Comparison of ENCODE assay signal across 8 cellular contexts in the genomic region with DNA sequence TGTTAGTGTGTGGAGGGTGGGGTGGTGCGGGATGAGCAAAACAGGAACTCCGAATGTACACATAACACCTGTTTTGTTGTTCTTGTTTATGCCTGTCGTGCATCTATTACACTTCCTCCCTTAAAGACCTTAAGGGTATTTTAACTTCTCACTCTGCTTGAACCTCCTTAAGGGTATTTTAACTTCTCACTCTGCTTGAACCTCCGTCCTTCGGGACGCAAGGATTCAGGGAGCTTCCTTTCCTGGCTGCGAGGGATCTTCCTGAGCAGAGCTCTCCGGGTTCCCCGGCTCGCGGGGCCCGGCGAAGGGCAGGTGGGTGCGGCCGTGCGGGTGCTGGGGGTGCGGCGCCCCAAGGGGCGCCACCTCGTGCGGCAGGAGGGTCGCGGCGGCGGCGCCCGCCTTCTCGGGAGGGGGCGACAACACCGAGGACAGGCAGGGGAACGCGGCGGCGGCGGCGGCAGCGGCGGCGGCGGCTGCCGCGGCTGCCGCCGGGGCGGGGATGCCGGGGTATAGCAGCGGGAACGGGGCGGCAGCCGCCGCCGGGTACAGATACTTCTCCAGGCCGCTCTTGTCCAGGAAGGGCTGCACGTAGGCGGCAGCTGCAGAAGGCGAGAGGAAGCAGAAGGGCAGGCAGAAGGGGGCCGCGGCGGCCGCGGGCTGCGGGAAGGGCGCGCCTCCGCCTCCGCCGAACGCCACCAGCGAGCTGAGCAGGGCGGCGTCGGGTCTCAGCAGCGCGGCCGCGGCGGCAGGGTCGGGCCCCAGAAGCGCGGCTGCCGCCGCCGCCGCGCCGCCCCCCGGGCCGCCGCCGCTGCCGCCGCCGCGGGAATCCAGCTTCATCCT. TPM values are rescaled to one million over a fixed set of nuclear protein-coding genes. Genes with fewer than 3 reads are reported as not detected.
DNase-seq lines count a peak whose midpoint lies in the region; ATAC-seq, FAIRE-seq and TF ChIP-seq lines count a peak whose summit lies in the region.

No MANE protein-coding gene starts in this region.

- H3K9ac ChIP-seq in H1 (replicated peaks in 1 of 4; ENCODE audit: extremely low read depth in 1 of 4, low read depth in 3 of 4, low read length in 3 of 4) (peak overlapping the region in 1 of 4 experiments; percentile 53; a peak in 1 of 7 replicates), mucosa of rectum (ENCODE audit: low read depth in 1 of 2, low read length in 2 of 2) (peak overlapping the region; percentile 70 to 76)

- H3K79me2 ChIP-seq in H1 (ENCODE audit: control insufficient read depth in 1 of 2, insufficient read depth in 2 of 2, low read length in 2 of 2) = no peaks in the 10 kb centered on the region

- H3K4me3 ChIP-seq in HL-60 (replicated peaks; ENCODE audit: insufficient read depth, low read length) = peak overlapping the region; percentile 46
- H3K4me3 ChIP-seq in WI38 (ENCODE audit: low read depth, low read length) = peak overlapping the region; percentile 62
- H3K4me3 ChIP-seq in H1 (ENCODE audit: extremely low read depth in 1 of 4, insufficient read depth in 2 of 4, low read depth in 3 of 4, low read length in 4 of 4) = peak overlapping the region; percentile 31 to 60 (median 44)
- peak overlapping the region; percentile 84 to 90 for H3K4me3 ChIP-seq in mucosa of rectum (ENCODE audit: low read length in 2 of 2)
- peak overlapping the region; percentile 96 to 97 for H3K4me3 ChIP-seq in aorta (ENCODE audit: low read length in 2 of 2)

- H2BK12ac ChIP-seq in H1 (ENCODE audit: low read depth, low read length) = no peak overlapping the region

- H3K27ac ChIP-seq in HL-60 (replicated peaks) (no peak overlapping the region), H1 (ENCODE audit: low read depth, low read length) (no peak overlapping the region), mucosa of rectum (ENCODE audit: low read depth in 2 of 2, low read length in 2 of 2) (peak overlapping the region; percentile 69 to 95), aorta (ENCODE audit: low read depth in 1 of 2, low read length in 2 of 2) (peak overlapping the region; percentile 68 to 90)

- intact Hi-C loops in aorta (cut with DNase I) = loop anchor here (5.0 to 10.0 kb wide), 3 partner anchors 75 to 303 kb away; partner anchors contain the start of gene SSPN (in 1 of the 2)

- H2BK20ac ChIP-seq in H1 (ENCODE audit: low read length) = no peak overlapping the region

- H4K20me1 ChIP-seq in H1 (replicated peaks in 1 of 2; ENCODE audit: control insufficient read depth in 1 of 2, insufficient read depth in 2 of 2, low read length in 2 of 2) = no peaks in the 10 kb centered on the region

- TF ChIP-seq CTCF in HL-60 (IDR thresholded peaks at IDR 0.05; ENCODE audit: insufficient read depth, low read length) (no peak), WI38 (IDR thresholded peaks at IDR 0.05; ENCODE audit: low read depth, low read length) (no peak), H1 (IDR thresholded peaks at IDR 0.05; ENCODE audit: control extremely low read depth in 1 of 3, insufficient read depth in 1 of 3, low read depth in 1 of 3, low read length in 3 of 3) (no peak)

- peaks cover 22% of the 10 kb centered on the region; the same call in 1 of the 2 replicates for H3K23me2 ChIP-seq in H1 (ENCODE audit: low read depth, low read length)

- TF ChIP-seq EP300 in H1 (IDR thresholded peaks at IDR 0.05; ENCODE audit: borderline replicate concordance in 1 of 2, low read depth in 2 of 2, low read length in 2 of 2) = no peak

- no peak overlapping the region for H3K14ac ChIP-seq in H1 (ENCODE audit: insufficient read length)

- no peak for ATAC-seq in aorta (ENCODE audit: low FRiP score)
- no peak for ATAC-seq in GM21367 (IDR thresholded peaks at IDR 0.05; ENCODE audit: unreplicated experiment)

- WGBS in H1 (ENCODE audit: extremely low coverage in 1 of 2, insufficient coverage in 1 of 2, insufficient read length in 1 of 2, insufficient replicate concordance in 2 of 2, low coverage in 1 of 2, low lambda C conversion rate in 2 of 2, missing lambda C conversion rate in 1 of 2), 2 experiments = 2% methylated on average over 51 of the region's 94 CpGs; no CpG with 5 or more reads in 1 of the 2 experiments
- WGBS in aorta, 2 donors = 1 to 3% methylated on average over 36 to 94 of the region's 94 CpGs

- CTCF ChIA-PET in H1 (lab: Charles Lee; ENCODE audit: partially characterized antibody) = interaction anchor here (0.5 to 1.9 kb wide), 17 partner anchors 8 to 762 kb away, joined by 3 to 8 read pairs (median 3); no protein-coding TSS in a partner anchor

- H4K8ac ChIP-seq in H1 (ENCODE audit: extremely low read depth, insufficient read depth, low read length) = no peak overlapping the region; the same call in 1 of the 2 replicates

- H4K5ac ChIP-seq in H1 (ENCODE audit: insufficient read length, low read depth, low read length) = no peak overlapping the region

- H3K4ac ChIP-seq in H1 (replicated peaks; ENCODE audit: insufficient read length, low read depth, low read length) = no peak overlapping the region

- no peak overlapping the region for H2BK5ac ChIP-seq in H1 (ENCODE audit: low read depth, low read length)

- H2AK5ac ChIP-seq in H1 (ENCODE audit: low read depth, low read length) = no peak overlapping the region

- H3K27me3 ChIP-seq in HL-60 (ENCODE audit: insufficient read depth, poor library complexity, severe bottlenecking) = peaks cover 32% of the 10 kb centered on the region
- peaks cover 34 to 65% (median 52%) of the 10 kb centered on the region in 4 experiments for H3K27me3 ChIP-seq in H1 (replicated peaks in 1 of 4; ENCODE audit: control insufficient read depth in 3 of 4, extremely low read depth in 1 of 4, insufficient read depth in 3 of 4, low read length in 3 of 4)
- peaks cover 0 to 5% of the 10 kb centered on the region in 2 donors for H3K27me3 ChIP-seq in mucosa of rectum (ENCODE audit: control insufficient read depth in 2 of 2, insufficient read depth in 2 of 2, low read length in 2 of 2)
- H3K27me3 ChIP-seq in aorta (ENCODE audit: control insufficient read depth in 1 of 2, insufficient read depth in 2 of 2, low read length in 1 of 2) = no peaks in the 10 kb centered on the region

- H2AFZ ChIP-seq in H1 (ENCODE audit: low read length) = no peak overlapping the region; the same call in 1 of the 2 replicates

- H3K79me1 ChIP-seq in H1 (ENCODE audit: low read depth, low read length) = no peaks in the 10 kb centered on the region

- H4K91ac ChIP-seq in H1 (replicated peaks; ENCODE audit: insufficient read length, low read length) = no peak overlapping the region

- H2BK120ac ChIP-seq in H1 (replicated peaks; ENCODE audit: low read depth, low read length) = no peak overlapping the region

- no peak overlapping the region for H3K23ac ChIP-seq in H1 (ENCODE audit: insufficient read length)

- H3K9me3 ChIP-seq in H1 (ENCODE audit: insufficient read depth in 2 of 2, low read depth in 1 of 2, low read length in 1 of 2) (no peaks in the 10 kb centered on the region), mucosa of rectum (ENCODE audit: control insufficient read depth in 2 of 2, low read length in 2 of 2) (no peaks in the 10 kb centered on the region), aorta (ENCODE audit: control insufficient read depth, low read length) (no peaks in the 10 kb centered on the region)

- no peak overlapping the region for H2BK15ac ChIP-seq in H1 (ENCODE audit: low read length)

- H3K4me1 ChIP-seq in H1 (replicated peaks in 1 of 4; ENCODE audit: control insufficient read depth in 3 of 4, insufficient read depth in 4 of 4, low read length in 3 of 4) (peaks cover 0 to 14% (median 7%) of the 10 kb centered on the region in 4 experiments; a peak in 6 of 7 replicates), mucosa of rectum (ENCODE audit: control insufficient read depth in 2 of 2, insufficient read depth in 2 of 2, low read length in 2 of 2) (peaks cover 17 to 19% of the 10 kb centered on the region in 2 donors), aorta (ENCODE audit: control insufficient read depth in 1 of 2, insufficient read depth in 2 of 2, low read length in 2 of 2) (no peaks in the 10 kb centered on the region)

- TF ChIP-seq RAD21 in H1 (IDR thresholded peaks at IDR 0.05 in 1 of 2, conservative IDR thresholded peaks at IDR 0.05 in 1 of 2; ENCODE audit: low read depth in 2 of 2, low read length in 2 of 2) = no peak

- POLR2A ChIA-PET in H1 (lab: Charles Lee; ENCODE audit: partially characterized antibody) = interaction anchor here (0.6 to 4.7 kb wide), 6 partner anchors 7 to 73 kb away, joined by 3 to 42 read pairs (median 4); partner anchors contain the start of gene SSPN

- no peak for TF ChIP-seq POLR2A in H1 (IDR thresholded peaks at IDR 0.05; ENCODE audit: control extremely low read depth in 1 of 2, low read depth in 2 of 2, low read length in 2 of 2)

- H3K18ac ChIP-seq in H1 (ENCODE audit: extremely low read depth, low read length) = no peak overlapping the region

- FAIRE-seq in H1 (lab: Jason Lieb, UNC) = no peak

- H3K4me2 ChIP-seq in H1 (ENCODE audit: insufficient read depth in 1 of 2, low read depth in 2 of 2, low read length in 2 of 2) = peak overlapping the region; percentile 84 to 85

- H3K36me3 ChIP-seq in H1 (ENCODE audit: control insufficient read depth in 2 of 4, insufficient read depth in 4 of 4, low read length in 3 of 4) (peaks cover 0 to 5% (median 0%) of the 10 kb centered on the region in 4 experiments; a peak in 1 of 8 replicates), mucosa of rectum (ENCODE audit: control insufficient read depth in 2 of 2, insufficient read depth in 2 of 2, low read length in 2 of 2) (no peaks in the 10 kb centered on the region), aorta (ENCODE audit: control insufficient read depth in 1 of 2, insufficient read depth in 2 of 2, low read length in 1 of 2) (no peaks in the 10 kb centered on the region)

- DNase-seq in NCI-H146 (lab: John Stamatoyannopoulos, UW) = peak; percentile 56
- DNase-seq in NCI-H146 treated with DMSO at 0.1 percent for 48 hours (lab: John Stamatoyannopoulos, UW; ENCODE audit: unreplicated experiment) = no peak
- peak in 1 of 2 experiments; percentile 52 for DNase-seq in HL-60 (ENCODE audit: low read depth in 1 of 2, low spot score in 1 of 2)
- peak in 1 of 2 experiments; percentile 63 for DNase-seq in H1 (ENCODE audit: low read depth in 1 of 2, low spot score in 2 of 2)
- DNase-seq in aorta = peak; percentile 60 to 80

- H3K56ac ChIP-seq in H1 (replicated peaks; ENCODE audit: insufficient read length, low read depth, low read length) = no peak overlapping the region

TF ChIP-seq in H1, 55 proteins besides CTCF, POLR2A, EP300 and RAD21 (continues in another document):
- TF ChIP-seq GTF2F1 (IDR thresholded peaks at IDR 0.05; ENCODE audit: borderline replicate concordance, low read depth, low read length) = no peak

RNA-seq across cellular contexts. Expression of gene BHLHE41, which starts 2.8 kb away (rescaled TPM):
- 1.6 and 3.4 TPM in 2 replicates for total RNA-seq in H1 (2021; fragmentation: NEBNext Ultra II Directional; extraction: Animal tissue kit (Norgen Biotek cat#: 25700))
- 0.58 and 1.1 TPM in 2 replicates for polyA plus RNA-seq in H1 (2011; rRNA removed)
- polyA plus RNA-seq in H1 (2011; cell fraction: cytosol; rRNA removed) = 0.49 TPM
- 2.5 TPM for polyA plus RNA-seq in H1 (2011; cell fraction: nucleus; rRNA removed)
- polyA plus RNA-seq in H1 (2012, experiment 1 of 2) = 0.73 to 2.2 TPM (median 0.84 TPM) in 4 replicates
- 0.09 TPM for polyA plus RNA-seq in H1 (2012, experiment 2 of 2)
- 5.3 TPM for polyA plus RNA-seq in H1 (2013, experiment 1 of 2)
- polyA plus RNA-seq in H1 (2013, experiment 2 of 2) = 5.5 TPM
- polyA minus RNA-seq in H1 (2011; rRNA and poly(A)+ RNA removed) = 0.79 and 1.1 TPM in 2 replicates
- 0.37 TPM for polyA minus RNA-seq in H1 (2011; cell fraction: cytosol; rRNA and poly(A)+ RNA removed)
- polyA minus RNA-seq in H1 (2011; cell fraction: nucleus; rRNA and poly(A)+ RNA removed) = 0.20 TPM
- 10 to 100 TPM; 12.0 to 49.9 TPM for total RNA-seq in aorta
- 1 to 10 TPM; 4.3 to 6.3 TPM for polyA plus RNA-seq in aorta

Comparison
In these comparisons a context has a peak if more than half of its experiments do, and no peak if none do; other contexts are left out.
1. H3K27ac ChIP-seq: peak in mucosa of rectum (2 of 2) and aorta (2 of 2); none in HL-60 (single experiment) and H1 (single experiment).
2. H3K4me3 ChIP-seq: peak in every context shown above with its lines; median percentile 96 in aorta; 87 in mucosa of rectum; 62 in WI38; 46 in HL-60; 44 in H1.